In the genomic region with DNA sequence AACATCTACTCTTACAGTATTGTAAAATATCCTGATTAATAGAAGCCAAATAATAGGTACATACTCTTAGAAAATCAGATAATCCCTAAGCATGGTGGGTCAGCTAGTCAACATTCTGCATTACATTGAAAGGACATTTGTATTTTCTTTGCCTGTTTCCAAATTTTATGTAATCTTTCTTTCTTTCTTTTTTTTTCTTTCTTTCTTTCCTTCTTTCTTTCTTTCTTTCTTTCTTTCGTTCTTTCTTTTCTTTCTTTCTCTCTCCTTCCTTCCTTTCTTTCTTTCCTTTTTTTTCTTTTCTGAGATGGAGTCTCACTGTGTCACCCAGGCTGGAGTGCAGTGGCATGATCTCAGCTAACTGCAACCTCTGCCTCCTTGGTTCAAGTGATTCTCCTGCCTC, we compare ENCODE assay signal across 30 cellular contexts. TPM values are rescaled to one million over a fixed set of nuclear protein-coding genes. Genes with fewer than 3 reads are reported as not detected.
"Had no signal": no experiment of that assay in that cellular context is flagged by ENCODE, and none has a peak within 500 bp of the region (broad histone marks: within the 10 kb centered on the region; RNA-seq: fewer than 3 reads in every experiment).

No MANE protein-coding gene starts in this region.

- H3K27me3 Mint-ChIP-seq: naive B cell had no signal

- H2AFZ ChIP-seq: hepatocyte, neural progenitor cell had no signal

- H3K4me3 Mint-ChIP-seq: dendritic cell treated with granulocyte-macrophage colony-stimulating factor and Interleukin-4, amounts not matched to agents 40 ng/mL and 50 ng/mL, for 4 days; endodermal cell; mesothelial cell of epicardium; natural killer cell treated with Interleukin-12 subunit alpha and Interleukin-12 subunit beta and Interleukin-15 and Interleukin-18, amount 100 ng/mL, for 72 hours; neural progenitor cell; stimulated activated effector memory CD8-positive, alpha-beta T cell treated with anti-CD3 and anti-CD28 coated beads, Interleukin-12 subunit alpha, Interleukin-12 subunit beta, amount 100 ng/mL, for 72 hours; stimulated activated naive CD8-positive, alpha-beta T cell treated with anti-CD3 and anti-CD28 coated beads, Interleukin-15, Interleukin-2, amounts not matched to agents 100 ng/mL and 50 ng/mL, for 24 hours had no signal

- H3K9me3 ChIP-seq: colonic mucosa, gastrocnemius medialis, heart left ventricle, left lung, mucosa of descending colon, suprapubic skin, tibial nerve, upper lobe of left lung had no signal

- H3K79me2 ChIP-seq: hepatocyte, parathyroid adenoma had no signal

- H3K4me2 ChIP-seq: hepatocyte, neural progenitor cell had no signal

- H3K9ac ChIP-seq: neural progenitor cell, parathyroid adenoma had no signal

- H3K36me3 Mint-ChIP-seq: mesothelial cell of epicardium; stimulated activated effector memory CD8-positive, alpha-beta T cell treated with anti-CD3 and anti-CD28 coated beads, Interleukin-12 subunit alpha, Interleukin-12 subunit beta, amount 100 ng/mL, for 72 hours had no signal

- ATAC-seq: esophagus mucosa; gastrocnemius medialis; heart left ventricle; left cardiac atrium; left lung; mucosa of descending colon; natural killer cell treated with Interleukin-12 subunit alpha and Interleukin-12 subunit beta and Interleukin-15 and Interleukin-18, amount 100 ng/mL, for 72 hours; sciatic nerve; stimulated activated effector memory CD8-positive, alpha-beta T cell treated with anti-CD3 and anti-CD28 coated beads, Interleukin-12 subunit alpha, Interleukin-12 subunit beta, amount 100 ng/mL, for 72 hours had no signal

- H3K27ac Mint-ChIP-seq: dendritic cell treated with granulocyte-macrophage colony-stimulating factor and Interleukin-4, amounts not matched to agents 40 ng/mL and 50 ng/mL, for 4 days; endodermal cell; mesothelial cell of epicardium; natural killer cell treated with Interleukin-12 subunit alpha and Interleukin-12 subunit beta and Interleukin-15 and Interleukin-18, amount 100 ng/mL, for 72 hours; neural progenitor cell; progenitor cell of endocrine pancreas; stimulated activated effector memory CD8-positive, alpha-beta T cell treated with anti-CD3 and anti-CD28 coated beads, Interleukin-12 subunit alpha, Interleukin-12 subunit beta, amount 100 ng/mL, for 72 hours; stimulated activated naive CD8-positive, alpha-beta T cell treated with anti-CD3 and anti-CD28 coated beads, Interleukin-15, Interleukin-2, amounts not matched to agents 100 ng/mL and 50 ng/mL, for 24 hours had no signal

- H3K4me1 Mint-ChIP-seq: stimulated activated effector memory CD8-positive, alpha-beta T cell treated with anti-CD3 and anti-CD28 coated beads, Interleukin-12 subunit alpha, Interleukin-12 subunit beta, amount 100 ng/mL, for 72 hours had no signal

- H3K27ac ChIP-seq: colonic mucosa, epithelial cell of prostate, gastrocnemius medialis, hepatocyte, left lung, neural progenitor cell, suprapubic skin, tibial nerve, upper lobe of left lung had no signal

- H3K27me3 ChIP-seq: colonic mucosa, gastrocnemius medialis, heart left ventricle, hepatocyte, left lung, neural progenitor cell, suprapubic skin, tibial nerve, upper lobe of left lung had no signal

- H3K9me3 Mint-ChIP-seq: natural killer cell treated with Interleukin-12 subunit alpha and Interleukin-12 subunit beta and Interleukin-15 and Interleukin-18, amount 100 ng/mL, for 72 hours had no signal

- FAIRE-seq: islet of Langerhans, urothelium cell line had no signal

- DNase-seq: colonic mucosa; effector CD8-positive, alpha-beta T cell; endodermal cell; foreskin fibroblast; gastrocnemius medialis; heart left ventricle; left cardiac atrium; left lung; mesenchymal stem cell; mucosa of descending colon; naive B cell; stimulated activated CD4-positive, alpha-beta T cell treated with anti-CD3 and anti-CD28 coated beads, Interleukin-2, amount 100 ng/mL, for 24 hours; stimulated activated CD4-positive, alpha-beta T cell treated with anti-CD3 and anti-CD28 coated beads, Interleukin-4, amount 100 ng/mL, for 24 hours; upper lobe of left lung had no signal

- H3K4me3 ChIP-seq: colonic mucosa, gastrocnemius medialis, heart left ventricle, hepatocyte, left lung, mucosa of descending colon, neural progenitor cell, suprapubic skin, tibial nerve, upper lobe of left lung had no signal

- H3K36me3 ChIP-seq: colonic mucosa, gastrocnemius medialis, heart left ventricle, left lung, neural progenitor cell, suprapubic skin, tibial nerve, upper lobe of left lung had no signal

RNA-seq across cellular contexts. Expression of a gene that starts 18.9 kb away (rescaled TPM):
- total RNA-seq: progenitor cell of endocrine pancreas had no signal
